Comparison of ENCODE assay signal across 11 cellular contexts in the genomic region with DNA sequence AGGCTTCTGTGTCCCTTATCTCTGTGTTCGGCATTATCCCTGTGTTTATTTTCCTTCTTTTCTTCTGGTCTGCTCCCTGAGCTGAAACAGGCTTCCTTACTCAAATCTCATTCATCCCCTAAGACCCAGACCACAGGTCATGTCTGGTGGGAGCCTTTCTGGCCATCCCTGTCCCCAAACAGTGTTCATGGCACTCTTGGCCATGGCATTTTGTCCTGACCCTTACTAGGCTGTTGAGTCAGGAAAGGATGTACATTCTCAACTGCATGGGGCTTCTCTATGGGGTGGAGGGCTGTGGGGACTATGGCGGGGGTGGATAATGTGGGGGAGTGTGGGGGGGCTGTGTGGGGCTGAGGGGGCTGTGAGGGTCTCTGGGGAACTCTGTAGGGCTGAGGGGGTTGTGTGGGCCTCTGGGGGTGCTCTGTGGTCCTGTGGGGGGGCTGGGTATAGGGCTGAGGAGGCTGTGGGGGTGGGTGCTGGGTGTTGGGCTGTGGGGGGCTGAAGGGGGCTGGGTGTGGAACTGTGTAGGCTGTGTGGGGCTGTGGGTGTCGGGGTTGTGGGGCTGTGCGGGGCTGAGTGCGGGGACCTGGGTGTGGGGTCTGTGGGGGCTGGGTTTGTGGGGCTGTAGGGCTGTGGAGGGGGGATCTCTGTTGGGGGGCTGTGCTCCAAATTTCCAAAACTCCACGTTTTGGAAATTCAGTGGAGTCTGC.
DNase-seq lines count a peak whose midpoint lies in the region; ATAC-seq, FAIRE-seq and TF ChIP-seq lines count a peak whose summit lies in the region.
"Had no signal": no experiment of that assay in that cellular context is flagged by ENCODE, and none has a peak within 500 bp of the region (broad histone marks: within the 10 kb centered on the region; RNA-seq: fewer than 3 reads in every experiment).

No MANE protein-coding gene starts in this region.

- H3K27me3 Mint-ChIP-seq in activated CD8-positive, alpha-beta T cell treated with anti-CD3 and anti-CD28 coated beads for 36 hours = no peaks in the 10 kb centered on the region
- H3K27me3 Mint-ChIP-seq in immature natural killer cell (ENCODE audit: low read depth in 3 of 3) = peaks cover 15 to 26% (median 24%) of the 10 kb centered on the region in 3 donors

- peaks cover 9% of the 10 kb centered on the region for H3K36me3 Mint-ChIP-seq in activated CD8-positive, alpha-beta T cell treated with anti-CD3 and anti-CD28 coated beads for 36 hours (ENCODE audit: low read depth)
- peaks cover 0 to 13% (median 4%) of the 10 kb centered on the region in 3 donors for H3K36me3 Mint-ChIP-seq in immature natural killer cell

- CTCF ChIA-PET in activated CD8-positive, alpha-beta T cell treated with anti-CD3 and anti-CD28 coated beads for 36 hours (lab: Charles Lee) = interaction anchor here (2.2 kb wide), 1 partner anchor 25 kb away, joined by 13 read pairs; no protein-coding TSS in a partner anchor

- peaks cover 12% of the 10 kb centered on the region for H3K9me3 Mint-ChIP-seq in activated CD8-positive, alpha-beta T cell treated with anti-CD3 and anti-CD28 coated beads for 36 hours
- H3K9me3 Mint-ChIP-seq in immature natural killer cell = no peaks in the 10 kb centered on the region

- no peak for TF ChIP-seq CTCF in activated CD8-positive, alpha-beta T cell treated with anti-CD3 and anti-CD28 coated beads for 36 hours (IDR thresholded peaks at IDR 0.05)

- WGBS in small intestine, 3 donors = 51 to 63% (median 62%) methylated on average over 3 to 6 of the region's 6 CpGs

- H3K4me1 Mint-ChIP-seq in activated CD8-positive, alpha-beta T cell treated with anti-CD3 and anti-CD28 coated beads for 36 hours (ENCODE audit: low read depth) = peaks cover 57% of the 10 kb centered on the region
- peaks cover 66 to 73% of the 10 kb centered on the region in 2 donors for H3K4me1 Mint-ChIP-seq in immature natural killer cell

- H3K4me3 ChIP-seq in small intestine (ENCODE audit: low read depth in 1 of 2, low read length in 2 of 2) = peak overlapping the region; percentile 31 to 58

- peak overlapping the region; percentile 8 for H3K4me3 Mint-ChIP-seq in activated CD8-positive, alpha-beta T cell treated with anti-CD3 and anti-CD28 coated beads for 36 hours
- peak overlapping the region; percentile 77 to 96 (median 87) for H3K4me3 Mint-ChIP-seq in immature natural killer cell

- H3K27me3 ChIP-seq in small intestine (ENCODE audit: control insufficient read depth in 2 of 2, insufficient read depth in 2 of 2, low read length in 2 of 2) = no peaks in the 10 kb centered on the region

- H3K4me1 ChIP-seq in small intestine (ENCODE audit: control insufficient read depth in 2 of 2, insufficient read depth in 1 of 2, low read depth in 1 of 2, low read length in 1 of 2) = no peaks in the 10 kb centered on the region

- no peak for ATAC-seq in activated CD8-positive, alpha-beta T cell treated with anti-CD3 and anti-CD28 coated beads for 36 hours

- POLR2A ChIA-PET in activated CD8-positive, alpha-beta T cell treated with anti-CD3 and anti-CD28 coated beads for 36 hours (lab: Charles Lee) = interaction anchor here (1.5 to 2.2 kb wide), 5 partner anchors 15 to 44 kb away, joined by 4 to 15 read pairs (median 8); no protein-coding TSS in a partner anchor

- no peaks in the 10 kb centered on the region for H3K9me3 ChIP-seq in small intestine (ENCODE audit: control insufficient read depth, low read depth)

- no peaks in the 10 kb centered on the region for H3K36me3 ChIP-seq in small intestine (ENCODE audit: control insufficient read depth in 2 of 2, insufficient read depth in 2 of 2, low read length in 2 of 2)

- intact Hi-C loops in activated CD8-positive, alpha-beta T cell treated with anti-CD3 and anti-CD28 coated beads for 36 hours (cut with micrococcal nuclease) = no loop called here

- no peak overlapping the region for H3K27ac Mint-ChIP-seq in activated CD8-positive, alpha-beta T cell treated with anti-CD3 and anti-CD28 coated beads for 36 hours
- peak overlapping the region; percentile 91 to 99 (median 96) for H3K27ac Mint-ChIP-seq in immature natural killer cell

- H3K27ac ChIP-seq in small intestine (ENCODE audit: low read depth in 1 of 2, low read length in 1 of 2) = peak overlapping the region in 1 of 2 donors; percentile 18

- DNase-seq in ELF-1 (ENCODE audit: low read depth, low spot score) (peak; percentile 72), immature natural killer cell (no peak), small intestine (no peak), dedifferentiated amniotic fluid mesenchymal stem cell (ENCODE audit: extremely low spot score) (no peak), NOMO-1 (lab: John Stamatoyannopoulos, UW; ENCODE audit: unreplicated experiment in 2 of 2) (no peak)
- no peak for DNase-seq in activated CD8-positive, alpha-beta T cell treated with anti-CD3 and anti-CD28 coated beads for 36 hours
- DNase-seq in stimulated activated CD4-positive, alpha-beta T cell treated with anti-CD3 and anti-CD28 coated beads, Interleukin-12 subunit alpha, Interleukin-12 subunit beta, amount 100 ng/mL, for 4 hours = no peak
- DNase-seq: DMS 273 treated with DMSO at 0.1 percent for 48 hours, NCI-H1694 treated with DMSO at 0.1 percent for 48 hours had no signal

- FAIRE-seq in small intestine (lab: Jason Lieb, UNC) = no peak
- FAIRE-seq: HTR-8/SVneo, keratinocyte had no signal
